ENCODE assay signal across 14 cellular contexts in genomic region chr3:101847328-101847727, GRCh38. TPM values are rescaled to one million over a fixed set of nuclear protein-coding genes. Genes with fewer than 3 reads are reported as not detected.
DNase-seq lines count a peak whose midpoint lies in the region; ATAC-seq and TF ChIP-seq lines count a peak whose summit lies in the region.
"Had no signal": no experiment of that assay in that cellular context is flagged by ENCODE, and none has a peak within 500 bp of the region (broad histone marks: within the 10 kb centered on the region; RNA-seq: fewer than 3 reads in every experiment).

No MANE protein-coding gene starts in this region.

- TF ChIP-seq POLR2A in upper lobe of left lung (IDR thresholded peaks at IDR 0.05): peak in 1 of 4 donors; percentile 9
- no peak for TF ChIP-seq POLR2A in lower leg skin (IDR thresholded peaks at IDR 0.05)

- no peak overlapping the region for H2BK120ac ChIP-seq in mesenchymal stem cell (ENCODE audit: low read depth, low read length)

- H3K9ac ChIP-seq in mesenchymal stem cell (ENCODE audit: low read length): no peak overlapping the region

- H4K91ac ChIP-seq in mesenchymal stem cell (ENCODE audit: low read length): no peak overlapping the region

- H3K14ac ChIP-seq in mesenchymal stem cell (ENCODE audit: low read length in 2 of 2): no peak overlapping the region

- no peaks in the 10 kb centered on the region for H3K9me3 ChIP-seq in mesenchymal stem cell (ENCODE audit: control insufficient read depth, low read length)
- H3K9me3 ChIP-seq in upper lobe of left lung: no peaks in the 10 kb centered on the region
- H3K9me3 ChIP-seq: SJCRH30 had no signal

- no peak overlapping the region for H3K4ac ChIP-seq in mesenchymal stem cell (ENCODE audit: low read depth in 1 of 2, low read length in 2 of 2)

- DNase-seq in NCI-H526 (lab: John Stamatoyannopoulos, UW) (peak; percentile 23 to 31), NCI-H526 treated with DMSO at 0.1 percent for 48 hours (lab: John Stamatoyannopoulos, UW) (no peak), mesenchymal stem cell (peak; percentile 16), upper lobe of left lung (no peak), lower leg skin (ENCODE audit: low spot score in 2 of 2) (no peak), NCI-H524 (lab: John Stamatoyannopoulos, UW) (no peak)
- DNase-seq: activated CD8-positive, alpha-beta memory T cell treated with anti-CD3 and anti-CD28 coated beads, Interleukin-2, amount 50 U/mL, for 4 hours; NCI-H1048; NCI-H524 treated with DMSO at 0.1 percent for 48 hours; SJCRH30 had no signal

- H2AK5ac ChIP-seq in mesenchymal stem cell (ENCODE audit: low read length, severe bottlenecking): no peak overlapping the region

- no peaks in the 10 kb centered on the region for H3K27me3 ChIP-seq in mesenchymal stem cell (ENCODE audit: control insufficient read depth in 1 of 2, insufficient read depth in 1 of 2, low read length in 2 of 2)
- H3K27me3 ChIP-seq in upper lobe of left lung: no peaks in the 10 kb centered on the region
- H3K27me3 ChIP-seq: SJCRH30 had no signal

- intact Hi-C loops in lower leg skin (cut with DNase I; ENCODE audit: low total_unique reads): no loop called here

- no peak overlapping the region for H2BK5ac ChIP-seq in mesenchymal stem cell (ENCODE audit: low read depth, low read length, poor library complexity, severe bottlenecking)

- H2BK12ac ChIP-seq in mesenchymal stem cell (ENCODE audit: low read length in 2 of 2): no peak overlapping the region

- 65% methylated on average over 3 of the region's 3 CpGs for WGBS in mesenchymal stem cell
- WGBS in upper lobe of left lung, 2 donors: 40 to 68% methylated on average over 3 of the region's 3 CpGs
- 78 to 82% methylated on average over 3 of the region's 3 CpGs for WGBS in lower leg skin, 2 donors

- ATAC-seq in upper lobe of left lung (ENCODE audit: low FRiP score in 2 of 2): peak in 1 of 2 donors; percentile 38
- ATAC-seq in GM21619 (IDR thresholded peaks at IDR 0.05; ENCODE audit: unreplicated experiment): no peak
- ATAC-seq: WTC11 had no signal

- no peak overlapping the region for H3K4me2 ChIP-seq in mesenchymal stem cell (ENCODE audit: low read length, poor library complexity, severe bottlenecking)

- H2AFZ ChIP-seq in mesenchymal stem cell (ENCODE audit: low read depth, low read length): no peak overlapping the region

- H2BK15ac ChIP-seq in mesenchymal stem cell (ENCODE audit: low read depth, poor library complexity, severe bottlenecking): no peak overlapping the region

- no peak for TF ChIP-seq CTCF in VCaP (conservative IDR thresholded peaks at IDR 0.05)
- no peak for TF ChIP-seq CTCF in upper lobe of left lung (IDR thresholded peaks at IDR 0.05)
- TF ChIP-seq CTCF in lower leg skin (IDR thresholded peaks at IDR 0.05): no peak

- H3K4me1 ChIP-seq in mesenchymal stem cell (ENCODE audit: control insufficient read depth, insufficient read depth, low read depth, low read length) (peaks cover 6% of the 10 kb centered on the region), upper lobe of left lung (peaks cover 11 to 29% (median 21%) of the 10 kb centered on the region in 4 donors)

- no peak overlapping the region for H3K23ac ChIP-seq in mesenchymal stem cell (ENCODE audit: low read length in 2 of 2)

- H4K8ac ChIP-seq in mesenchymal stem cell (ENCODE audit: low read length): no peak overlapping the region

- peaks cover 14% of the 10 kb centered on the region for H3K79me1 ChIP-seq in mesenchymal stem cell (replicated peaks; ENCODE audit: low read length, poor library complexity, severe bottlenecking)

- no peak overlapping the region for H3K4me3 ChIP-seq in mesenchymal stem cell (ENCODE audit: insufficient read depth in 1 of 2, low read depth in 1 of 2, low read length in 2 of 2)
- no peak overlapping the region for H3K4me3 ChIP-seq in upper lobe of left lung
- H3K4me3 ChIP-seq in lower leg skin (ENCODE audit: low read depth, poor library complexity, severe bottlenecking): no peak overlapping the region
- H3K4me3 ChIP-seq: coronary artery, SJCRH30 had no signal

- peaks cover 0 to 7% of the 10 kb centered on the region in 2 experiments for H3K36me3 ChIP-seq in mesenchymal stem cell (ENCODE audit: control insufficient read depth in 1 of 2, insufficient read depth in 2 of 2, low read depth in 1 of 2, low read length in 2 of 2)
- peaks cover 0 to 6% (median 3%) of the 10 kb centered on the region in 4 donors for H3K36me3 ChIP-seq in upper lobe of left lung

- peak in 2 of 4 donors; percentile 51 to 90 for TF ChIP-seq EP300 in upper lobe of left lung (IDR thresholded peaks at IDR 0.05)

- H3K18ac ChIP-seq in mesenchymal stem cell (ENCODE audit: low read depth in 1 of 2, low read length in 2 of 2): no peak overlapping the region

- H3K27ac ChIP-seq in VCaP (peak overlapping the region; percentile 98), mesenchymal stem cell (ENCODE audit: low read length, poor library complexity, severe bottlenecking) (no peak overlapping the region), upper lobe of left lung (peak overlapping the region; percentile 98 to 100 (median 99))
- H3K27ac ChIP-seq: SJCRH30 had no signal

RNA-seq across cellular contexts. Expression of gene NFKBIZ, which starts 2.0 kb away (rescaled TPM):
- 44.7 TPM for polyA plus RNA-seq in mesenchymal stem cell (2013, experiment 1 of 2)
- 39.9 TPM for polyA plus RNA-seq in mesenchymal stem cell (2013, experiment 2 of 2)
- total RNA-seq in upper lobe of left lung (100 to 1,000 TPM in 3 of 6 donors, 10 to 100 TPM in 3; 76.1 to 270 (median 106) TPM), lower leg skin (100 to 1,000 TPM; 155 to 440 (median 310) TPM)

Comparison
In these comparisons a context has a peak if more than half of its experiments do, and no peak if none do; other contexts are left out.
1. DNase-seq: peak in NCI-H526 (2 of 2) and mesenchymal stem cell (single experiment); none in NCI-H526 treated with DMSO at 0.1 percent for 48 hours (single experiment), upper lobe of left lung (0 of 2), lower leg skin (0 of 2) and NCI-H524 (0 of 2).